Comparison of ENCODE assay signal across 12 cellular contexts in the genomic region with DNA sequence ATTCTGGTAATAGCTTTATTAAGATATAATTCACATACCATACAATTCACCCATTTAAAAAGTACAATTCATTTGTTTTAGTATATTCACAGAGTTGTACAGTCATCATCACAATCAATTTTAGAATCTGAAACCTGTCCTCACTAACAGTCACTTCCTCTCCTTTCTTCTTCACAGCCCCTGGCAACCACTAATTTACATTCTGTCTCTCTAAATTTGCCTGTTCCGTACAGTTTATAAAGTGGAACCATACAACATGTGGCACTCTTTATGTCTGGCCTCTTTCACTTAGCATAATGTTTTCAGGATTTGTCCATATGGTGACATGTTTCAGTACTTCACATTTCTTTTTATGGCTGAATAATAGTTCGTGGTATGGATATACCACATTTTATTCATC. TPM values are rescaled to one million over a fixed set of nuclear protein-coding genes. Genes with fewer than 3 reads are reported as not detected.
DNase-seq lines count a peak whose midpoint lies in the region; ATAC-seq and TF ChIP-seq lines count a peak whose summit lies in the region.
"Had no signal": no experiment of that assay in that cellular context is flagged by ENCODE, and none has a peak within 500 bp of the region (broad histone marks: within the 10 kb centered on the region; RNA-seq: fewer than 3 reads in every experiment).

No MANE protein-coding gene starts in this region.

- peaks cover 5% of the 10 kb centered on the region for H3K9me3 Mint-ChIP-seq in activated CD8-positive, alpha-beta T cell treated with anti-CD3 and anti-CD28 coated beads, Interleukin-2, amount 10 ng/mL, durations not matched to agents 7 days and 5 days (ENCODE audit: insufficient read depth)

- peaks cover under 1% of the 10 kb centered on the region for H3K9me3 ChIP-seq in lower lobe of right lung
- H3K9me3 ChIP-seq in upper lobe of left lung, result peaks cover 0 to 2% (median under 1%) of the 10 kb centered on the region in 4 donors

- no peaks in the 10 kb centered on the region for H3K36me3 ChIP-seq in lower lobe of right lung
- no peaks in the 10 kb centered on the region for H3K36me3 ChIP-seq in upper lobe of left lung

- peaks cover 6% of the 10 kb centered on the region for H3K36me3 Mint-ChIP-seq in activated CD8-positive, alpha-beta T cell treated with anti-CD3 and anti-CD28 coated beads, Interleukin-2, amount 10 ng/mL, durations not matched to agents 7 days and 5 days (ENCODE audit: low read depth)

- H3K4me1 ChIP-seq in lower lobe of right lung (no peaks in the 10 kb centered on the region), upper lobe of left lung (no peaks in the 10 kb centered on the region)

- TF ChIP-seq EP300 in upper lobe of left lung (IDR thresholded peaks at IDR 0.05), result no peak

- no peak for TF ChIP-seq POLR2A in upper lobe of left lung (IDR thresholded peaks at IDR 0.05)

- H3K4me3 ChIP-seq in lower lobe of right lung (no peak overlapping the region), upper lobe of left lung (no peak overlapping the region)

- peak; percentile 35 for DNase-seq in activated CD8-positive, alpha-beta T cell treated with anti-CD3 and anti-CD28 coated beads, Interleukin-2, amount 10 ng/mL, durations not matched to agents 7 days and 5 days
- DNase-seq in lower lobe of right lung, result no peak
- DNase-seq in NCI-H524 treated with DMSO at 0.1 percent for 48 hours (lab: John Stamatoyannopoulos, UW), result no peak
- DNase-seq in upper lobe of left lung, result no peak
- DNase-seq in stimulated activated CD4-positive, alpha-beta T cell treated with anti-CD3 and anti-CD28 coated beads, Interleukin-4, amount 100 ng/mL, for 4 hours, result no peak
- DNase-seq: activated CD4-positive, CD25-positive, alpha-beta regulatory T cell; cortex of kidney; NCI-H1436 treated with DMSO at 0.1 percent for 48 hours; trophoblast cell had no signal

- peaks cover 30% of the 10 kb centered on the region for H3K4me1 Mint-ChIP-seq in activated CD8-positive, alpha-beta T cell treated with anti-CD3 and anti-CD28 coated beads, Interleukin-2, amount 10 ng/mL, durations not matched to agents 7 days and 5 days (ENCODE audit: low read depth)

- POLR2A ChIA-PET in activated CD8-positive, alpha-beta T cell treated with anti-CD3 and anti-CD28 coated beads, Interleukin-2, amount 10 ng/mL, durations not matched to agents 7 days and 5 days (lab: Charles Lee), result interaction anchor here (1.0 to 1.9 kb wide), 6 partner anchors 15 to 135 kb away, joined by 3 to 11 read pairs (median 5); partner anchors contain the start of genes ERICH6, SELENOT, SERP1 and SIAH2

- WGBS in upper lobe of left lung, 2 donors, result 65 to 92% methylated on average over 2 of the region's 2 CpGs

- H3K27ac ChIP-seq in lower lobe of right lung, result no peak overlapping the region
- H3K27ac ChIP-seq in upper lobe of left lung, result no peak overlapping the region

- no peak for TF ChIP-seq CTCF in lower lobe of right lung (IDR thresholded peaks at IDR 0.05)
- no peak for TF ChIP-seq CTCF in upper lobe of left lung (IDR thresholded peaks at IDR 0.05)

- H3K4me3 Mint-ChIP-seq in activated CD8-positive, alpha-beta T cell treated with anti-CD3 and anti-CD28 coated beads, Interleukin-2, amount 10 ng/mL, durations not matched to agents 7 days and 5 days, result peak overlapping the region; percentile 20

- H3K27me3 ChIP-seq in lower lobe of right lung (ENCODE audit: low read depth), result no peaks in the 10 kb centered on the region
- no peaks in the 10 kb centered on the region for H3K27me3 ChIP-seq in upper lobe of left lung

- peak overlapping the region; percentile 63 for H3K27ac Mint-ChIP-seq in activated CD8-positive, alpha-beta T cell treated with anti-CD3 and anti-CD28 coated beads, Interleukin-2, amount 10 ng/mL, durations not matched to agents 7 days and 5 days

- intact Hi-C loops in lower lobe of right lung (cut with DNase I), result no loop called here

- peak; percentile 96 for ATAC-seq in GM18498 (IDR thresholded peaks at IDR 0.05; ENCODE audit: unreplicated experiment)
- ATAC-seq in GM19467 (IDR thresholded peaks at IDR 0.05; ENCODE audit: unreplicated experiment), result peak; percentile 90
- peak; percentile 95 for ATAC-seq in HG03139 (IDR thresholded peaks at IDR 0.05; ENCODE audit: unreplicated experiment)
- peak; percentile 94 for ATAC-seq in activated CD8-positive, alpha-beta T cell treated with anti-CD3 and anti-CD28 coated beads, Interleukin-2, amount 10 ng/mL, durations not matched to agents 7 days and 5 days
- no peak for ATAC-seq in lower lobe of right lung
- ATAC-seq in upper lobe of left lung (ENCODE audit: low FRiP score in 2 of 2), result no peak

- CTCF ChIA-PET in activated CD8-positive, alpha-beta T cell treated with anti-CD3 and anti-CD28 coated beads, Interleukin-2, amount 10 ng/mL, durations not matched to agents 7 days and 5 days (lab: Charles Lee), result interaction anchor here (1.0 to 1.9 kb wide), 4 partner anchors 16 to 45 kb away, joined by 3 to 7 read pairs (median 3); no protein-coding TSS in a partner anchor

- no peaks in the 10 kb centered on the region for H3K27me3 Mint-ChIP-seq in activated CD8-positive, alpha-beta T cell treated with anti-CD3 and anti-CD28 coated beads, Interleukin-2, amount 10 ng/mL, durations not matched to agents 7 days and 5 days (ENCODE audit: low read depth)

RNA-seq across cellular contexts. Expression of gene ERICH6, which starts 22.7 kb away (rescaled TPM):
- under 1 TPM; 0.21 to 0.60 TPM for total RNA-seq in activated CD8-positive, alpha-beta T cell treated with anti-CD3 and anti-CD28 coated beads, Interleukin-2, amount 10 ng/mL, durations not matched to agents 7 days and 5 days
- total RNA-seq in lower lobe of right lung, result not detected
- total RNA-seq in upper lobe of left lung, result 1 to 10 TPM in 1 of 6 donors, not detected in 5; 2.1 TPM

Comparison
In these comparisons a context has a peak if more than half of its experiments do, and no peak if none do; other contexts are left out.
1. ATAC-seq: peak in GM18498 (single experiment), GM19467 (single experiment), HG03139 (single experiment) and activated CD8-positive, alpha-beta T cell treated with anti-CD3 and anti-CD28 coated beads, Interleukin-2, amount 10 ng/mL, durations not matched to agents 7 days and 5 days (single experiment); none in lower lobe of right lung (0 of 2) and upper lobe of left lung (0 of 2).